ENCODE assay signal across 11 cellular contexts in the genomic region with DNA sequence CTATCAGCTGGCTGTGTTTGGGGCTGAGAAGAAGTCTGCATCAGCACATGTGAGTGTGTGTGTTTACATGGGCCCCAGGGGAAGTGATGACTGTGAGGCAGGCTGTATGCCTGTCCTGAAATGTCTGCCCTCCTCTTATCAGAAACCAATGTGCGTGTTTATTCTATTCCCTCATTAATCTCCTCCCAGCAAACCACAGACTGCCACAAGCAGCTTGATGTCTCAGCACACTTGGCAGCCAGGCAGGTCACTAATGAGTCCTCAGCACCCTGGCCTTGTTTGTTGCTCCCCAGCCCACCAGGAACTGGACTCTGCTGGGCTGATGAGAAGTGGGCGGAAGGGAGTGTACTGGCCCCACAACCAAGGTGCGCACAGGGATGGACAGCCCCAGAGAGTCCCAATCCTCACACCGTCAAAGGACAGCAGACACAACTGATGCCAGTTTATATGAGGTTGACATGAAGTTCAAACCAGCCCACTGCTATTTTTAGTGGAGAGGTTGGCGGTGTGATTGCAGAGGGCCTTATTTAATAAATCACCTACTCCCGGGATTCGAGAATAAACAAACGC.
DNase-seq lines count a peak whose midpoint lies in the region; ATAC-seq and TF ChIP-seq lines count a peak whose summit lies in the region.
"Had no signal": no experiment of that assay in that cellular context is flagged by ENCODE, and none has a peak within 500 bp of the region (broad histone marks: within the 10 kb centered on the region; RNA-seq: fewer than 3 reads in every experiment).

No MANE protein-coding gene starts in this region.

- no peak overlapping the region for H3K9ac ChIP-seq in endodermal cell (ENCODE audit: extremely low read depth, low read length, poor library complexity, severe bottlenecking)

- H3K4me1 ChIP-seq in endodermal cell (ENCODE audit: control insufficient read depth, insufficient read depth, low read length): no peaks in the 10 kb centered on the region
- H3K4me1 ChIP-seq: esophagus squamous epithelium had no signal

- no peak overlapping the region for H3K27ac ChIP-seq in endodermal cell (ENCODE audit: low read depth, low read length)
- H3K27ac ChIP-seq: esophagus squamous epithelium had no signal

- no peaks in the 10 kb centered on the region for H3K9me3 ChIP-seq in endodermal cell (ENCODE audit: control insufficient read depth, low read length)
- H3K9me3 ChIP-seq: esophagus squamous epithelium had no signal

- H3K4me3 Mint-ChIP-seq in natural killer cell (no peak overlapping the region), endodermal cell (no peak overlapping the region)
- H3K4me3 Mint-ChIP-seq: activated naive CD4-positive, alpha-beta T cell treated with anti-CD3 and anti-CD28 coated beads, Interleukin-2, amount 10 ng/mL, durations not matched to agents 7 days and 5 days; neural crest cell had no signal

- H3K9me3 Mint-ChIP-seq in natural killer cell (no peaks in the 10 kb centered on the region), endodermal cell (no peaks in the 10 kb centered on the region)
- H3K9me3 Mint-ChIP-seq: neural crest cell had no signal

- ATAC-seq in natural killer cell (peak in 2 of 3 donors; percentile 22 to 53), HG03457 (IDR thresholded peaks at IDR 0.05; ENCODE audit: unreplicated experiment) (no peak), HG03139 (IDR thresholded peaks at IDR 0.05; ENCODE audit: unreplicated experiment) (no peak)

- in situ Hi-C loops in astrocyte of the spinal cord (cut with HindIII; ENCODE audit: low sequenced_read_pairs): no loop called here

- WGBS in endodermal cell (ENCODE audit: insufficient coverage in 1 of 2, insufficient read length in 1 of 2), 2 experiments: 87 to 94% methylated on average over 7 to 8 of the region's 8 CpGs

- peak; percentile 88 for DNase-seq in DMS79 treated with DMSO at 0.1 percent for 48 hours (lab: John Stamatoyannopoulos, UW)
- peak; percentile 79 for DNase-seq in NCI-H146 (lab: John Stamatoyannopoulos, UW)
- DNase-seq in astrocyte of the spinal cord (ENCODE audit: low read depth, low spot score): peak; percentile 46
- no peak for DNase-seq in natural killer cell
- DNase-seq in endodermal cell: no peak
- no peak for DNase-seq in RKO (ENCODE audit: low spot score)
- DNase-seq: activated naive CD4-positive, alpha-beta T cell treated with anti-CD3 and anti-CD28 coated beads, Interleukin-2, amount 10 ng/mL, durations not matched to agents 7 days and 5 days; esophagus squamous epithelium had no signal

- H3K27ac Mint-ChIP-seq in natural killer cell: no peak overlapping the region
- H3K27ac Mint-ChIP-seq in endodermal cell: no peak overlapping the region
- H3K27ac Mint-ChIP-seq: activated naive CD4-positive, alpha-beta T cell treated with anti-CD3 and anti-CD28 coated beads, Interleukin-2, amount 10 ng/mL, durations not matched to agents 7 days and 5 days had no signal

- peaks cover 3% of the 10 kb centered on the region for H3K27me3 ChIP-seq in endodermal cell (ENCODE audit: control insufficient read depth, insufficient read depth, low read length, poor library complexity, severe bottlenecking)
- H3K27me3 ChIP-seq: esophagus squamous epithelium had no signal

- no peaks in the 10 kb centered on the region for H3K36me3 ChIP-seq in endodermal cell (ENCODE audit: control insufficient read depth, insufficient read depth, low read length)
- H3K36me3 ChIP-seq: esophagus squamous epithelium had no signal

- TF ChIP-seq CTCF in astrocyte of the spinal cord (IDR thresholded peaks at IDR 0.05; ENCODE audit: low read depth, low read length) (no peak), natural killer cell (IDR thresholded peaks at IDR 0.05) (no peak), endodermal cell (conservative IDR thresholded peaks at IDR 0.05) (no peak)

- H3K4me1 Mint-ChIP-seq in natural killer cell (no peaks in the 10 kb centered on the region), endodermal cell (no peaks in the 10 kb centered on the region)
- H3K4me1 Mint-ChIP-seq: neural crest cell had no signal

- intact Hi-C loops in natural killer cell (cut with micrococcal nuclease): no loop called here

- H3K4me3 ChIP-seq in astrocyte of the spinal cord (ENCODE audit: low read depth, low read length): no peak overlapping the region
- H3K4me3 ChIP-seq in endodermal cell (ENCODE audit: low read length): no peak overlapping the region
- H3K4me3 ChIP-seq: esophagus squamous epithelium had no signal

- no peaks in the 10 kb centered on the region for H3K27me3 Mint-ChIP-seq in natural killer cell (ENCODE audit: low read depth in 2 of 2)
- H3K27me3 Mint-ChIP-seq in endodermal cell (ENCODE audit: insufficient read depth): no peaks in the 10 kb centered on the region
- H3K27me3 Mint-ChIP-seq: activated naive CD4-positive, alpha-beta T cell treated with anti-CD3 and anti-CD28 coated beads, Interleukin-2, amount 10 ng/mL, durations not matched to agents 7 days and 5 days had no signal

- no peaks in the 10 kb centered on the region for H3K36me3 Mint-ChIP-seq in natural killer cell
- H3K36me3 Mint-ChIP-seq in endodermal cell (ENCODE audit: low read depth): no peaks in the 10 kb centered on the region

Comparison
In these comparisons a context has a peak if more than half of its experiments do, and no peak if none do; other contexts are left out.
1. DNase-seq: peak in DMS79 treated with DMSO at 0.1 percent for 48 hours (single experiment), NCI-H146 (single experiment) and astrocyte of the spinal cord (single experiment); none in natural killer cell (single experiment), endodermal cell (single experiment) and RKO (single experiment).
2. ATAC-seq: peak in natural killer cell (2 of 3); none in HG03457 (single experiment) and HG03139 (single experiment).